18 cellular contexts compared by ENCODE assay signal in the genomic region with DNA sequence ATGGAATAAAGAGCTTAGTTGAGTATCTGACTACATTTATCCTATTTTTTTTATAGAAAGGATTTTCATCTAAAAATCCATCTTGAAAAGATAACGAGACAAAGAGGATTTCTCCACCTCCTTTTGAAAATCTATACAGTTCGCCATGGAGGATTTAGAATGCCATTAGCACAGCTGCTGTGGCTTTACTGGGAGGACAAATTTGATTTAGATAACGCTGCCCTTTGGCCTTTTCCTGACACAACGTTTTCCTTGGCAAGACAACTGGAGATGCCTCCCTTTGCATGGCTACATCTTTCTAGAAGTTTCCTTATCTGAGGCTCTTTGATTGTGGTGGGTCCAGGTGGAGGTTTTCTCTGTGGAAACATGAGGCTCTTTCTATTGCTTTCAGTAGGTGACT.
DNase-seq lines count a peak whose midpoint lies in the region; ATAC-seq and TF ChIP-seq lines count a peak whose summit lies in the region.
"Had no signal": no experiment of that assay in that cellular context is flagged by ENCODE, and none has a peak within 500 bp of the region (broad histone marks: within the 10 kb centered on the region; RNA-seq: fewer than 3 reads in every experiment).

No MANE protein-coding gene starts in this region.

- H4K91ac ChIP-seq in IMR-90 (ENCODE audit: insufficient read depth, low read depth, low read length) = peak overlapping the region; percentile 78

- no peak overlapping the region for H2AFZ ChIP-seq in IMR-90 (replicated peaks; ENCODE audit: low read length, poor library complexity)
- no peak overlapping the region for H2AFZ ChIP-seq in osteoblast (ENCODE audit: low read length)
- H2AFZ ChIP-seq: GM23248 had no signal

- H4K20me1 ChIP-seq in IMR-90 (ENCODE audit: insufficient read depth, low read length) (no peaks in the 10 kb centered on the region), osteoblast (ENCODE audit: insufficient read depth, low read length) (no peaks in the 10 kb centered on the region)
- H4K20me1 ChIP-seq: BLaER1 treated with 17β-estradiol and CSF1 and Interleukin-3, amounts not matched to agents 10 nM and 100 nM had no signal

- POLR2A ChIA-PET in IMR-90 (lab: Charles Lee; ENCODE audit: unreplicated experiment) = no interaction called here

- H4K8ac ChIP-seq in IMR-90 (ENCODE audit: low read depth in 2 of 2, low read length in 2 of 2) = peak overlapping the region; percentile 1 to 80; a peak in 1 of 4 replicates

- no peak for TF ChIP-seq RAD21 in IMR-90 (IDR thresholded peaks at IDR 0.05; ENCODE audit: low read length)

- H3K27ac ChIP-seq in IMR-90 (ENCODE audit: insufficient read depth, low read length) (peak overlapping the region; percentile 72; the same call in 1 of the 2 replicates), osteoblast (ENCODE audit: low read depth, low read length) (peak overlapping the region; percentile 14), suprapubic skin (peak overlapping the region; percentile 59), tibial artery (no peak overlapping the region), brain microvascular endothelial cell (no peak overlapping the region)
- H3K27ac ChIP-seq: A549, GM23248 had no signal

- H3K79me2 ChIP-seq in osteoblast (ENCODE audit: insufficient read depth, low read length) = no peaks in the 10 kb centered on the region

- H3K4me2 ChIP-seq in IMR-90 (ENCODE audit: low read depth, low read length) (no peak overlapping the region), osteoblast (ENCODE audit: insufficient read depth, low read length) (no peak overlapping the region)
- H3K4me2 ChIP-seq: A549 had no signal

- H3K4me1 ChIP-seq in IMR-90 (ENCODE audit: control insufficient read depth, insufficient read depth, low read length) (peaks cover 24% of the 10 kb centered on the region), osteoblast (ENCODE audit: insufficient read depth, low read length) (peaks cover 22% of the 10 kb centered on the region), suprapubic skin (peaks cover 5% of the 10 kb centered on the region), tibial artery (no peaks in the 10 kb centered on the region)
- H3K4me1 ChIP-seq: A549 had no signal

- H2BK5ac ChIP-seq in IMR-90 (ENCODE audit: low read depth, low read length, poor library complexity, severe bottlenecking) = no peak overlapping the region

- TF ChIP-seq POLR2A in IMR-90 (IDR thresholded peaks at IDR 0.05; ENCODE audit: low read depth, low read length) (no peak), suprapubic skin (IDR thresholded peaks at IDR 0.05) (no peak)

- peak overlapping the region; percentile 85 for H2BK120ac ChIP-seq in IMR-90 (ENCODE audit: low read depth, low read length)

- H3K14ac ChIP-seq in IMR-90 (replicated peaks; ENCODE audit: low read depth, low read length) = peak overlapping the region; percentile 60

- H3K4me3 ChIP-seq in IMR-90 (ENCODE audit: insufficient read depth, low read depth, low read length) = no peak overlapping the region
- H3K4me3 ChIP-seq in fibroblast of villous mesenchyme (ENCODE audit: low read depth, low read length) = no peak overlapping the region
- no peak overlapping the region for H3K4me3 ChIP-seq in osteoblast (ENCODE audit: insufficient read depth, low read length)
- no peak overlapping the region for H3K4me3 ChIP-seq in suprapubic skin
- no peak overlapping the region for H3K4me3 ChIP-seq in tibial artery
- H3K4me3 ChIP-seq in brain microvascular endothelial cell (ENCODE audit: low read depth, low read length) = no peak overlapping the region
- H3K4me3 ChIP-seq: A549; BLaER1 treated with 17β-estradiol and CSF1 and Interleukin-3, amounts not matched to agents 10 nM and 100 nM; GM23248 had no signal

- H3K9me1 ChIP-seq in IMR-90 (ENCODE audit: insufficient read depth, low read length) = peaks cover 20% of the 10 kb centered on the region

- no peak for TF ChIP-seq EP300 in suprapubic skin (IDR thresholded peaks at IDR 0.05)

- H2BK20ac ChIP-seq in IMR-90 (ENCODE audit: low read depth, low read length) = peak overlapping the region; percentile 87

- peak overlapping the region; percentile 66; the same call in 2 of the 3 replicates for H2BK15ac ChIP-seq in IMR-90 (ENCODE audit: low read depth, low read length)

- in situ Hi-C loops in IMR-90 (cut with MboI; ENCODE audit: low sequenced_read_pairs) (no loop called here), brain microvascular endothelial cell (cut with HindIII; ENCODE audit: low pct_ligation_motif_present, low sequenced_read_pairs) (no loop called here)

- TF ChIP-seq CTCF in IMR-90 (conservative IDR thresholded peaks at IDR 0.05; ENCODE audit: low read depth, low read length) = no peak
- TF ChIP-seq CTCF in fibroblast of villous mesenchyme (IDR thresholded peaks at IDR 0.05; ENCODE audit: insufficient read depth, low read depth, low read length) = no peak
- no peak for TF ChIP-seq CTCF in osteoblast (IDR thresholded peaks at IDR 0.05; ENCODE audit: extremely low read depth, low read depth, low read length)
- no peak for TF ChIP-seq CTCF in suprapubic skin (IDR thresholded peaks at IDR 0.05)
- TF ChIP-seq CTCF in tibial artery (IDR thresholded peaks at IDR 0.05) = no peak
- no peak for TF ChIP-seq CTCF in brain microvascular endothelial cell (IDR thresholded peaks at IDR 0.05; ENCODE audit: low read depth, low read length, missing control alignments)

- H3K23ac ChIP-seq in IMR-90 (ENCODE audit: low read depth, low read length) = peak overlapping the region; percentile 80; the same call in 1 of the 2 replicates

- H3K56ac ChIP-seq in IMR-90 (ENCODE audit: extremely low read depth, insufficient read depth, low read length) = no peak overlapping the region

- no TSS peak for BruUV-seq in IMR-90 (replicated peaks; lab: Mats Ljungman, UMichigan)

- peak overlapping the region; percentile 92 for H3K18ac ChIP-seq in IMR-90 (ENCODE audit: low read depth, low read length)

- H3K9ac ChIP-seq in IMR-90 (ENCODE audit: low read depth, low read length) = no peak overlapping the region
- H3K9ac ChIP-seq: BLaER1 treated with 17β-estradiol and CSF1 and Interleukin-3, amounts not matched to agents 10 nM and 100 nM; GM23248 had no signal

- H4K5ac ChIP-seq in IMR-90 (ENCODE audit: low read depth, low read length) = peak overlapping the region; percentile 61

- DNase-seq in IMR-90 (no peak), fibroblast of villous mesenchyme (ENCODE audit: low read depth) (peak; percentile 36), osteoblast (ENCODE audit: insufficient read length, low spot score, missing footprints) (no peak), suprapubic skin (ENCODE audit: low spot score in 2 of 2) (no peak), T-helper 9 cell (no peak), tibial artery (no peak), brain microvascular endothelial cell (no peak)
- DNase-seq: DMS79 treated with DMSO at 0.1 percent for 48 hours, GM23248, NCI-H1417 treated with DMSO at 0.1 percent for 48 hours, NCI-H2029, NCI-H2171 treated with DMSO at 0.1 percent for 48 hours, NCI-H446 treated with DMSO at 0.1 percent for 48 hours, NCI-H748 treated with DMSO at 0.1 percent for 48 hours had no signal

- 83% methylated on average over 1 of the region's 4 CpGs; no CpG with 5 or more reads in 1 of the 2 experiments for WGBS in IMR-90 (ENCODE audit: extremely low coverage in 2 of 2, insufficient read length in 1 of 2), 2 experiments
- 82% methylated on average over 4 of the region's 4 CpGs for WGBS in suprapubic skin

- ATAC-seq in IMR-90 (ENCODE audit: low read depth) = no peak
- ATAC-seq in GM19351 (IDR thresholded peaks at IDR 0.05; ENCODE audit: unreplicated experiment) = no peak
- ATAC-seq: A549, HCT116 had no signal

- H3K36me3 ChIP-seq in IMR-90 (ENCODE audit: control insufficient read depth, insufficient read depth, low read length) (no peaks in the 10 kb centered on the region), osteoblast (ENCODE audit: insufficient read depth, low read length) (no peaks in the 10 kb centered on the region), suprapubic skin (no peaks in the 10 kb centered on the region), tibial artery (no peaks in the 10 kb centered on the region), brain microvascular endothelial cell (replicated peaks) (no peaks in the 10 kb centered on the region)
- H3K36me3 ChIP-seq: BLaER1 treated with 17β-estradiol and CSF1 and Interleukin-3, amounts not matched to agents 10 nM and 100 nM had no signal

- H3K27me3 ChIP-seq in IMR-90 (ENCODE audit: control insufficient read depth, insufficient read depth, low read length) (no peaks in the 10 kb centered on the region), osteoblast (ENCODE audit: insufficient read depth, low read length) (no peaks in the 10 kb centered on the region), suprapubic skin (no peaks in the 10 kb centered on the region), tibial artery (no peaks in the 10 kb centered on the region), brain microvascular endothelial cell (replicated peaks) (no peaks in the 10 kb centered on the region)
- H3K27me3 ChIP-seq: BLaER1 treated with 17β-estradiol and CSF1 and Interleukin-3, amounts not matched to agents 10 nM and 100 nM had no signal

- H2AK5ac ChIP-seq in IMR-90 (ENCODE audit: low read depth, low read length) = peak overlapping the region; percentile 86; the same call in 1 of the 2 replicates

- H3K4ac ChIP-seq in IMR-90 (ENCODE audit: low read depth, low read length) = peak overlapping the region; percentile 69

- no peaks in the 10 kb centered on the region for H3K79me1 ChIP-seq in IMR-90 (ENCODE audit: low read depth in 1 of 2, low read length in 2 of 2)

- CTCF ChIA-PET in IMR-90 (lab: Yijun Ruan, JAX) = interaction anchor here (1.0 to 1.1 kb wide), 2 partner anchors 9 to 25 kb away, joined by 3 to 5 read pairs; no protein-coding TSS in a partner anchor

- H3K9me3 ChIP-seq in IMR-90 (ENCODE audit: control insufficient read depth, insufficient read depth, low read length) (no peaks in the 10 kb centered on the region), osteoblast (ENCODE audit: low read depth, low read length) (no peaks in the 10 kb centered on the region), suprapubic skin (no peaks in the 10 kb centered on the region), tibial artery (no peaks in the 10 kb centered on the region)
- H3K9me3 ChIP-seq: A549; BLaER1 treated with 17β-estradiol and CSF1 and Interleukin-3, amounts not matched to agents 10 nM and 100 nM had no signal

- intact Hi-C loops in IMR-90 (cut with micrococcal nuclease) = no loop called here
- intact Hi-C loops in tibial artery (cut with DNase I; ENCODE audit: low total_unique reads) = no loop called here

- dilution Hi-C loops in IMR-90 (cut with HindIII; ENCODE audit: low sequenced_read_pairs, unreplicated experiment) = no loop called here

- no peak overlapping the region for H2AK9ac ChIP-seq in IMR-90 (replicated peaks; ENCODE audit: low read depth, low read length, poor library complexity)

TF ChIP-seq in IMR-90, 13 proteins besides CTCF, POLR2A, EP300 and RAD21 (continues in another document):
- no peak for TF ChIP-seq CEBPB (IDR thresholded peaks at IDR 0.05; ENCODE audit: low read depth, low read length)
- TF ChIP-seq MXI1 (IDR thresholded peaks at IDR 0.05; ENCODE audit: borderline replicate concordance, low read depth, low read length) = no peak
- TF ChIP-seq RFX5 (IDR thresholded peaks at IDR 0.05; ENCODE audit: low read depth, low read length) = no peak
- TF ChIP-seq MAZ (IDR thresholded peaks at IDR 0.05; ENCODE audit: borderline replicate concordance, low read depth, low read length) = no peak
- TF ChIP-seq MAFK (IDR thresholded peaks at IDR 0.05; ENCODE audit: low read depth, low read length) = no peak

Comparison
In these comparisons a context has a peak if more than half of its experiments do, and no peak if none do; other contexts are left out.
1. H3K27ac ChIP-seq: peak in IMR-90 (single experiment), osteoblast (single experiment) and suprapubic skin (single experiment); none in tibial artery (0 of 2) and brain microvascular endothelial cell (single experiment).